ENCODE assay signal across 9 cellular contexts in genomic region chr10:50540069-50540825, GRCh38.
DNase-seq lines count a peak whose midpoint lies in the region; ATAC-seq and TF ChIP-seq lines count a peak whose summit lies in the region.
"Had no signal": no experiment of that assay in that cellular context is flagged by ENCODE, and none has a peak within 500 bp of the region (broad histone marks: within the 10 kb centered on the region; RNA-seq: fewer than 3 reads in every experiment).

No MANE protein-coding gene starts in this region.

- peaks cover 17% of the 10 kb centered on the region for H3K4me1 ChIP-seq in BLaER1

- peak; percentile 70 for DNase-seq in activated naive CD4-positive, alpha-beta T cell treated with anti-CD3 and anti-CD28 coated beads for 36 hours
- no peak for DNase-seq in AML-193 (lab: John Stamatoyannopoulos, UW)
- DNase-seq in effector CD8-positive, alpha-beta T cell (lab: John Stamatoyannopoulos, UW), result no peak
- no peak for DNase-seq in CD4-positive, alpha-beta T cell
- DNase-seq in pons (ENCODE audit: low spot score), result no peak

- H3K4me3 ChIP-seq in BLaER1, result no peak overlapping the region
- H3K4me3 ChIP-seq: cardiac muscle cell had no signal

- H3K4me3 Mint-ChIP-seq in activated naive CD4-positive, alpha-beta T cell treated with anti-CD3 and anti-CD28 coated beads for 36 hours, result peak overlapping the region; percentile 57
- no peak overlapping the region for H3K4me3 Mint-ChIP-seq in CD4-positive, alpha-beta T cell

- no peak overlapping the region for H3K27ac ChIP-seq in BLaER1
- no peak overlapping the region for H3K27ac ChIP-seq in CD4-positive, alpha-beta T cell (ENCODE audit: low read depth, low read length)
- H3K27ac ChIP-seq: cardiac muscle cell had no signal

- no peaks in the 10 kb centered on the region for H3K27me3 ChIP-seq in BLaER1
- H3K27me3 ChIP-seq in CD4-positive, alpha-beta T cell (ENCODE audit: control insufficient read depth, insufficient read depth, low read length), result no peaks in the 10 kb centered on the region
- H3K27me3 ChIP-seq: cardiac muscle cell had no signal

- peaks cover 86% of the 10 kb centered on the region for H3K4me1 Mint-ChIP-seq in activated naive CD4-positive, alpha-beta T cell treated with anti-CD3 and anti-CD28 coated beads for 36 hours (ENCODE audit: low read depth)
- H3K4me1 Mint-ChIP-seq in CD4-positive, alpha-beta T cell (ENCODE audit: low read depth), result peaks cover 78% of the 10 kb centered on the region

- peaks cover 3% of the 10 kb centered on the region for H3K36me3 Mint-ChIP-seq in activated naive CD4-positive, alpha-beta T cell treated with anti-CD3 and anti-CD28 coated beads for 36 hours (ENCODE audit: low read depth)
- no peaks in the 10 kb centered on the region for H3K36me3 Mint-ChIP-seq in CD4-positive, alpha-beta T cell (ENCODE audit: low read depth)

- CTCF ChIA-PET in activated naive CD4-positive, alpha-beta T cell treated with anti-CD3 and anti-CD28 coated beads for 36 hours (lab: Charles Lee), result no interaction called here
- CTCF ChIA-PET in CD4-positive, alpha-beta T cell (lab: Charles Lee), result no interaction called here

- H3K27me3 Mint-ChIP-seq in activated naive CD4-positive, alpha-beta T cell treated with anti-CD3 and anti-CD28 coated beads for 36 hours (ENCODE audit: low read depth), result no peaks in the 10 kb centered on the region
- no peaks in the 10 kb centered on the region for H3K27me3 Mint-ChIP-seq in CD4-positive, alpha-beta T cell

- intact Hi-C loops in activated naive CD4-positive, alpha-beta T cell treated with anti-CD3 and anti-CD28 coated beads for 36 hours (cut with micrococcal nuclease), result loop anchor here (1.0 to 10.0 kb wide), 8 partner anchors 27 to 1339 kb away; partner anchors contain the start of gene ERCC6
- intact Hi-C loops in CD4-positive, alpha-beta T cell (cut with DNase I, micrococcal nuclease), result no loop called here

- ATAC-seq in GM19395 (IDR thresholded peaks at IDR 0.05; ENCODE audit: unreplicated experiment), result peak; percentile 59
- ATAC-seq in HG03342 (IDR thresholded peaks at IDR 0.05; ENCODE audit: unreplicated experiment), result peak; percentile 62
- ATAC-seq in CD4-positive, alpha-beta T cell (ENCODE audit: poor library complexity), result no peak

- no peak for TF ChIP-seq CTCF in CD4-positive, alpha-beta T cell (IDR thresholded peaks at IDR 0.05)

- H3K4me2 ChIP-seq in BLaER1, result peak overlapping the region; percentile 25

- H3K9me3 Mint-ChIP-seq in activated naive CD4-positive, alpha-beta T cell treated with anti-CD3 and anti-CD28 coated beads for 36 hours, result no peaks in the 10 kb centered on the region
- no peaks in the 10 kb centered on the region for H3K9me3 Mint-ChIP-seq in CD4-positive, alpha-beta T cell

- H3K36me3 ChIP-seq in BLaER1, result no peaks in the 10 kb centered on the region
- H3K36me3 ChIP-seq: cardiac muscle cell had no signal

- no peaks in the 10 kb centered on the region for H3K9me3 ChIP-seq in BLaER1
- no peaks in the 10 kb centered on the region for H3K9me3 ChIP-seq in CD4-positive, alpha-beta T cell (ENCODE audit: control insufficient read depth, low read length)

- no peak overlapping the region for H3K9ac ChIP-seq in BLaER1

- H3K27ac Mint-ChIP-seq in activated naive CD4-positive, alpha-beta T cell treated with anti-CD3 and anti-CD28 coated beads for 36 hours, result peak overlapping the region; percentile 89
- no peak overlapping the region for H3K27ac Mint-ChIP-seq in CD4-positive, alpha-beta T cell

- H4K20me1 ChIP-seq in BLaER1, result peaks cover 23% of the 10 kb centered on the region; the same call in 1 of the 2 replicates

- POLR2A ChIA-PET in CD4-positive, alpha-beta T cell (lab: Charles Lee), result no interaction called here
